In genomic region chr5:137888875-137889759, GRCh38 we compare ENCODE assay signal across 1 cellular context.
TF ChIP-seq lines count a peak whose summit lies in the region.

TSS of gene PKD2L2 (plus strand) at chr5:137889457. CDS start at chr5:137889492, 35 bp downstream.

TF ChIP-seq in K562, 482 proteins besides CTCF, POLR2A, EP300 and RAD21 (continued from another document):
- TF ChIP-seq CLOCK (CRISPR knock-in tag; IDR thresholded peaks at IDR 0.05; ENCODE audit: borderline replicate concordance) (no peak), CCAR2 (IDR thresholded peaks at IDR 0.05; ENCODE audit: low read depth, low read length) (no peak), HOXB6 (CRISPR knock-in tag; IDR thresholded peaks at IDR 0.05; ENCODE audit: borderline replicate concordance) (no peak), NFIC (IDR thresholded peaks at IDR 0.05) (no peak; the same call in 1 of the 2 replicates), BRD4 (IDR thresholded peaks at IDR 0.05) (no peak; the same call in 1 of the 2 replicates), HDGF (IDR thresholded peaks at IDR 0.05) (peak; percentile 98), MYC (IDR thresholded peaks at IDR 0.05; ENCODE audit: low read depth, low read length) (peak; percentile 58; the same call in 1 of the 2 replicates), MYC (CRISPR knock-in tag; IDR thresholded peaks at IDR 0.05; ENCODE audit: borderline replicate concordance, low read depth) (peak; percentile 17; the same call in 1 of the 2 replicates), HDAC2 (IDR thresholded peaks at IDR 0.05) (peak; percentile 98), LCOR (CRISPR knock-in tag; IDR thresholded peaks at IDR 0.05) (0 out of 2 replicates have a peak, but pooled peaks have one; percentile 30), MBD2 (IDR thresholded peaks at IDR 0.05; ENCODE audit: borderline replicate concordance, low read depth) (peak; percentile 34; the same call in 1 of the 2 replicates), ETV5 (CRISPR knock-in tag; IDR thresholded peaks at IDR 0.05; ENCODE audit: low read depth) (peak; percentile 76; the same call in 1 of the 2 replicates)
- TF ChIP-seq, protein P1, sequence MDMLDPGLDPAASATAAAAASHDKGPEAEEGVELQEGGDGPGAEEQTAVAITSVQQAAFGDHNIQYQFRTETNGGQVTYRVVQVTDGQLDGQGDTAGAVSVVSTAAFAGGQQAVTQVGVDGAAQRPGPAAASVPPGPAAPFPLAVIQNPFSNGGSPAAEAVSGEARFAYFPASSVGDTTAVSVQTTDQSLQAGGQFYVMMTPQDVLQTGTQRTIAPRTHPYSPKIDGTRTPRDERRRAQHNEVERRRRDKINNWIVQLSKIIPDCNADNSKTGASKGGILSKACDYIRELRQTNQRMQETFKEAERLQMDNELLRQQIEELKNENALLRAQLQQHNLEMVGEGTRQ (CRISPR knock-in tag; IDR thresholded peaks at IDR 0.05): no peak
